In the genomic region with DNA sequence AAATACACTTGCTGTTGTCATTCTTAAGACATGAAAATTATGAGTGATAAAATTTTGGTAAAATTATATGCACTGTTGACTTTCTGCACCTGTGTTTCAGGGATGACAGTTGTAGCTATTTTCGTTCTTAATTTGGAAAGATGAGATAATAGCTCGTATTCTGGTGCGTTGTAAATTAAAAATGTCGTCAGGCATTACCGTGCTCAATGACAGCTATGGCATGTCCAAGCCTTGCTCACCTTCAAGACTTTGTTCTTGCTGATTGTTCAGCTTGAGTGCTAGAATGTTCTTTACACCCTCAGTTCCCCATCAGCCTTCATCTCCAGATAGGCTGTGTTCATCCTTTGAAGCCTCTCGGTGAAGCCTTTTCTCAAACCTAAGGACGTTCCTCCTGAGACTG, we compare ENCODE assay signal across 9 cellular contexts. TPM values are rescaled to one million over a fixed set of nuclear protein-coding genes. Genes with fewer than 3 reads are reported as not detected.
"Had no signal": no experiment of that assay in that cellular context is flagged by ENCODE, and none has a peak within 500 bp of the region (broad histone marks: within the 10 kb centered on the region; RNA-seq: fewer than 3 reads in every experiment).

No MANE protein-coding gene starts in this region.

- H2AFZ ChIP-seq: GM23248 had no signal

- H3K4me1 ChIP-seq: HAP-1 had no signal

- ATAC-seq: K562 had no signal

- H3K27ac ChIP-seq: GM23248, HL-60, KMS-11 had no signal

- FAIRE-seq: K562 had no signal

- DNase-seq: GM23248, GOT3, H7, IMR-90 had no signal

- H3K9me3 ChIP-seq: HAP-1 had no signal

- H3K4me3 ChIP-seq: GM23248, HAP-1, K562 had no signal

- H3K4me2 ChIP-seq: KMS-11 had no signal

- H3K9ac ChIP-seq: GM23248, KMS-11 had no signal

RNA-seq across cellular contexts. Expression of gene TMEM130, which starts 30.0 kb away (rescaled TPM):
- total RNA-seq: GM23248, HT1080 had no signal
- polyA plus RNA-seq: K562 had no signal
